ENCODE assay signal across 1 cellular context in the genomic region with DNA sequence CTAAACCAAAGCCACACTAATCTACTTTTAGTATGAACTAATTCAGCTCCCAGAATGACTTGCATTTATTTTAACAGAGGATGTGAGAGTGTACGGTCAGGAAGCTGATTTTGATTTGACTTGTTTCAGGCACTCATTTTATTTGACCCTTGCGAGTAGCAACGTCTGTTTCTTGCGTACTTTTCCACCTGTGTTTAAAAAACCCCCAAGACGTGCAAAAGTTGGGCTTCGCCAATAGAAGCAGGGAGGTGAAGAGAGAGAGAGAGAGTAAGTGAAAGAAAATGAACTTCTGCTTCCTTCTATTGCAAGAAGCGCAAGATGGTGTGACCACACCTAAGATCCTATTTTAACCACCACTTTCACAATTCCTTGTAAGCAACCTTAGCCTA.
A peak's percentile ranks its signal among the peaks of the same experiment; 100 is the strongest.
TF ChIP-seq lines count a peak whose summit lies in the region.

No MANE protein-coding gene starts in this region.

TF ChIP-seq in GM12878, 131 proteins besides CTCF, POLR2A, EP300 and RAD21 (continued from another document and continues in another):
- TF ChIP-seq, protein P1, sequence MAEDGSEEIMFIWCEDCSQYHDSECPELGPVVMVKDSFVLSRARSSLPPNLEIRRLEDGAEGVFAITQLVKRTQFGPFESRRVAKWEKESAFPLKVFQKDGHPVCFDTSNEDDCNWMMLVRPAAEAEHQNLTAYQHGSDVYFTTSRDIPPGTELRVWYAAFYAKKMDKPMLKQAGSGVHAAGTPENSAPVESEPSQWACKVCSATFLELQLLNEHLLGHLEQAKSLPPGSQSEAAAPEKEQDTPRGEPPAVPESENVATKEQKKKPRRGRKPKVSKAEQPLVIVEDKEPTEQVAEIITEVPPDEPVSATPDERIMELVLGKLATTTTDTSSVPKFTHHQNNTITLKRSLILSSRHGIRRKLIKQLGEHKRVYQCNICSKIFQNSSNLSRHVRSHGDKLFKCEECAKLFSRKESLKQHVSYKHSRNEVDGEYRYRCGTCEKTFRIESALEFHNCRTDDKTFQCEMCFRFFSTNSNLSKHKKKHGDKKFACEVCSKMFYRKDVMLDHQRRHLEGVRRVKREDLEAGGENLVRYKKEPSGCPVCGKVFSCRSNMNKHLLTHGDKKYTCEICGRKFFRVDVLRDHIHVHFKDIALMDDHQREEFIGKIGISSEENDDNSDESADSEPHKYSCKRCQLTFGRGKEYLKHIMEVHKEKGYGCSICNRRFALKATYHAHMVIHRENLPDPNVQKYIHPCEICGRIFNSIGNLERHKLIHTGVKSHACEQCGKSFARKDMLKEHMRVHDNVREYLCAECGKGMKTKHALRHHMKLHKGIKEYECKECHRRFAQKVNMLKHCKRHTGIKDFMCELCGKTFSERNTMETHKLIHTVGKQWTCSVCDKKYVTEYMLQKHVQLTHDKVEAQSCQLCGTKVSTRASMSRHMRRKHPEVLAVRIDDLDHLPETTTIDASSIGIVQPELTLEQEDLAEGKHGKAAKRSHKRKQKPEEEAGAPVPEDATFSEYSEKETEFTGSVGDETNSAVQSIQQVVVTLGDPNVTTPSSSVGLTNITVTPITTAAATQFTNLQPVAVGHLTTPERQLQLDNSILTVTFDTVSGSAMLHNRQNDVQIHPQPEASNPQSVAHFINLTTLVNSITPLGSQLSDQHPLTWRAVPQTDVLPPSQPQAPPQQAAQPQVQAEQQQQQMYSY (CRISPR knock-in tag; IDR thresholded peaks at IDR 0.05) = no peak
- TF ChIP-seq, protein P2, sequence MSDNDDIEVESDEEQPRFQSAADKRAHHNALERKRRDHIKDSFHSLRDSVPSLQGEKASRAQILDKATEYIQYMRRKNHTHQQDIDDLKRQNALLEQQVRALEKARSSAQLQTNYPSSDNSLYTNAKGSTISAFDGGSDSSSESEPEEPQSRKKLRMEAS (IDR thresholded peaks at IDR 0.05; ENCODE audit: low read depth, low read length) = no peak
- TF ChIP-seq MTA3 (IDR thresholded peaks at IDR 0.05; ENCODE audit: borderline replicate concordance, low read length) = peak; percentile 95; the same call in 1 of the 2 replicates
- peak; percentile 57; the same call in 1 of the 2 replicates for TF ChIP-seq RAD51 (IDR thresholded peaks at IDR 0.05)
- TF ChIP-seq MXI1 (IDR thresholded peaks at IDR 0.05; ENCODE audit: low read depth, low read length) = peak; percentile 48; the same call in 1 of the 2 replicates
- no peak for TF ChIP-seq NR2C2 (IDR thresholded peaks at IDR 0.05; ENCODE audit: borderline replicate concordance, control insufficient read depth, insufficient read length, low read depth)
- peak; percentile 86 for TF ChIP-seq TCF12 (IDR thresholded peaks at IDR 0.05; ENCODE audit: low read depth, low read length)
- TF ChIP-seq, protein P3, sequence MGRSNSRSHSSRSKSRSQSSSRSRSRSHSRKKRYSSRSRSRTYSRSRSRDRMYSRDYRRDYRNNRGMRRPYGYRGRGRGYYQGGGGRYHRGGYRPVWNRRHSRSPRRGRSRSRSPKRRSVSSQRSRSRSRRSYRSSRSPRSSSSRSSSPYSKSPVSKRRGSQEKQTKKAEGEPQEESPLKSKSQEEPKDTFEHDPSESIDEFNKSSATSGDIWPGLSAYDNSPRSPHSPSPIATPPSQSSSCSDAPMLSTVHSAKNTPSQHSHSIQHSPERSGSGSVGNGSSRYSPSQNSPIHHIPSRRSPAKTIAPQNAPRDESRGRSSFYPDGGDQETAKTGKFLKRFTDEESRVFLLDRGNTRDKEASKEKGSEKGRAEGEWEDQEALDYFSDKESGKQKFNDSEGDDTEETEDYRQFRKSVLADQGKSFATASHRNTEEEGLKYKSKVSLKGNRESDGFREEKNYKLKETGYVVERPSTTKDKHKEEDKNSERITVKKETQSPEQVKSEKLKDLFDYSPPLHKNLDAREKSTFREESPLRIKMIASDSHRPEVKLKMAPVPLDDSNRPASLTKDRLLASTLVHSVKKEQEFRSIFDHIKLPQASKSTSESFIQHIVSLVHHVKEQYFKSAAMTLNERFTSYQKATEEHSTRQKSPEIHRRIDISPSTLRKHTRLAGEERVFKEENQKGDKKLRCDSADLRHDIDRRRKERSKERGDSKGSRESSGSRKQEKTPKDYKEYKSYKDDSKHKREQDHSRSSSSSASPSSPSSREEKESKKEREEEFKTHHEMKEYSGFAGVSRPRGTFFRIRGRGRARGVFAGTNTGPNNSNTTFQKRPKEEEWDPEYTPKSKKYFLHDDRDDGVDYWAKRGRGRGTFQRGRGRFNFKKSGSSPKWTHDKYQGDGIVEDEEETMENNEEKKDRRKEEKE (IDR thresholded peaks at IDR 0.05) = no peak
- peak; percentile 67 for TF ChIP-seq CREB1 (IDR thresholded peaks at IDR 0.05; ENCODE audit: low read depth)
- peak; percentile 71 for TF ChIP-seq ATF7 (IDR thresholded peaks at IDR 0.05; ENCODE audit: low read depth)
- 0 out of 2 replicates have a peak, but pooled peaks have one; percentile 27 for TF ChIP-seq YY1 (IDR thresholded peaks at IDR 0.05; ENCODE audit: low read depth, low read length)
- peak; percentile 91 for TF ChIP-seq RUNX3 (IDR thresholded peaks at IDR 0.05; ENCODE audit: low read length)
- no peak for TF ChIP-seq HSF1 (IDR thresholded peaks at IDR 0.05; ENCODE audit: low read depth, low read length)
- TF ChIP-seq RFX5 (IDR thresholded peaks at IDR 0.05; ENCODE audit: low read depth, low read length) = no peak
- no peak; the same call in 1 of the 2 replicates for TF ChIP-seq ZNF217 (IDR thresholded peaks at IDR 0.05)
- TF ChIP-seq, protein P4, sequence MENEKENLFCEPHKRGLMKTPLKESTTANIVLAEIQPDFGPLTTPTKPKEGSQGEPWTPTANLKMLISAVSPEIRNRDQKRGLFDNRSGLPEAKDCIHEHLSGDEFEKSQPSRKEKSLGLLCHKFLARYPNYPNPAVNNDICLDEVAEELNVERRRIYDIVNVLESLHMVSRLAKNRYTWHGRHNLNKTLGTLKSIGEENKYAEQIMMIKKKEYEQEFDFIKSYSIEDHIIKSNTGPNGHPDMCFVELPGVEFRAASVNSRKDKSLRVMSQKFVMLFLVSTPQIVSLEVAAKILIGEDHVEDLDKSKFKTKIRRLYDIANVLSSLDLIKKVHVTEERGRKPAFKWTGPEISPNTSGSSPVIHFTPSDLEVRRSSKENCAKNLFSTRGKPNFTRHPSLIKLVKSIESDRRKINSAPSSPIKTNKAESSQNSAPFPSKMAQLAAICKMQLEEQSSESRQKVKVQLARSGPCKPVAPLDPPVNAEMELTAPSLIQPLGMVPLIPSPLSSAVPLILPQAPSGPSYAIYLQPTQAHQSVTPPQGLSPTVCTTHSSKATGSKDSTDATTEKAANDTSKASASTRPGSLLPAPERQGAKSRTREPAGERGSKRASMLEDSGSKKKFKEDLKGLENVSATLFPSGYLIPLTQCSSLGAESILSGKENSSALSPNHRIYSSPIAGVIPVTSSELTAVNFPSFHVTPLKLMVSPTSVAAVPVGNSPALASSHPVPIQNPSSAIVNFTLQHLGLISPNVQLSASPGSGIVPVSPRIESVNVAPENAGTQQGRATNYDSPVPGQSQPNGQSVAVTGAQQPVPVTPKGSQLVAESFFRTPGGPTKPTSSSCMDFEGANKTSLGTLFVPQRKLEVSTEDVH (IDR thresholded peaks at IDR 0.05; ENCODE audit: low read depth, partially characterized antibody) = no peak
- peak; percentile 22; the same call in 1 of the 2 replicates for TF ChIP-seq RB1 (IDR thresholded peaks at IDR 0.05; ENCODE audit: borderline replicate concordance)
- TF ChIP-seq, protein P5, sequence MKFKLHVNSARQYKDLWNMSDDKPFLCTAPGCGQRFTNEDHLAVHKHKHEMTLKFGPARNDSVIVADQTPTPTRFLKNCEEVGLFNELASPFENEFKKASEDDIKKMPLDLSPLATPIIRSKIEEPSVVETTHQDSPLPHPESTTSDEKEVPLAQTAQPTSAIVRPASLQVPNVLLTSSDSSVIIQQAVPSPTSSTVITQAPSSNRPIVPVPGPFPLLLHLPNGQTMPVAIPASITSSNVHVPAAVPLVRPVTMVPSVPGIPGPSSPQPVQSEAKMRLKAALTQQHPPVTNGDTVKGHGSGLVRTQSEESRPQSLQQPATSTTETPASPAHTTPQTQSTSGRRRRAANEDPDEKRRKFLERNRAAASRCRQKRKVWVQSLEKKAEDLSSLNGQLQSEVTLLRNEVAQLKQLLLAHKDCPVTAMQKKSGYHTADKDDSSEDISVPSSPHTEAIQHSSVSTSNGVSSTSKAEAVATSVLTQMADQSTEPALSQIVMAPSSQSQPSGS (IDR thresholded peaks at IDR 0.05; ENCODE audit: low read length) = peak; percentile 90
- peak; percentile 93; the same call in 1 of the 2 replicates for TF ChIP-seq STAT3 (IDR thresholded peaks at IDR 0.05; ENCODE audit: low read depth, low read length)
- peak; percentile 94 for TF ChIP-seq DPF2 (IDR thresholded peaks at IDR 0.05)
- TF ChIP-seq NR2C1 (IDR thresholded peaks at IDR 0.05) = no peak; the same call in 1 of the 2 replicates
- TF ChIP-seq, protein P6, sequence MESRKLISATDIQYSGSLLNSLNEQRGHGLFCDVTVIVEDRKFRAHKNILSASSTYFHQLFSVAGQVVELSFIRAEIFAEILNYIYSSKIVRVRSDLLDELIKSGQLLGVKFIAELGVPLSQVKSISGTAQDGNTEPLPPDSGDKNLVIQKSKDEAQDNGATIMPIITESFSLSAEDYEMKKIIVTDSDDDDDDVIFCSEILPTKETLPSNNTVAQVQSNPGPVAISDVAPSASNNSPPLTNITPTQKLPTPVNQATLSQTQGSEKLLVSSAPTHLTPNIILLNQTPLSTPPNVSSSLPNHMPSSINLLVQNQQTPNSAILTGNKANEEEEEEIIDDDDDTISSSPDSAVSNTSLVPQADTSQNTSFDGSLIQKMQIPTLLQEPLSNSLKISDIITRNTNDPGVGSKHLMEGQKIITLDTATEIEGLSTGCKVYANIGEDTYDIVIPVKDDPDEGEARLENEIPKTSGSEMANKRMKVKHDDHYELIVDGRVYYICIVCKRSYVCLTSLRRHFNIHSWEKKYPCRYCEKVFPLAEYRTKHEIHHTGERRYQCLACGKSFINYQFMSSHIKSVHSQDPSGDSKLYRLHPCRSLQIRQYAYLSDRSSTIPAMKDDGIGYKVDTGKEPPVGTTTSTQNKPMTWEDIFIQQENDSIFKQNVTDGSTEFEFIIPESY (IDR thresholded peaks at IDR 0.05) = no peak
- TF ChIP-seq SRF (IDR thresholded peaks at IDR 0.05; ENCODE audit: low read depth in 2 of 2, low read length in 2 of 2) = no peak
- TF ChIP-seq PML (IDR thresholded peaks at IDR 0.05; ENCODE audit: low read length) = peak; percentile 43; the same call in 1 of the 2 replicates
- TF ChIP-seq KLF5 (IDR thresholded peaks at IDR 0.05; ENCODE audit: partially characterized antibody) = peak; percentile 76
- no peak for TF ChIP-seq USF2 (IDR thresholded peaks at IDR 0.05; ENCODE audit: borderline replicate concordance, low read depth, low read length)
- TF ChIP-seq HDAC6 (IDR thresholded peaks at IDR 0.05; ENCODE audit: unreplicated experiment) = no peak
- TF ChIP-seq GATAD2B (conservative IDR thresholded peaks at IDR 0.05; ENCODE audit: low read depth) = no peak; the same call in 1 of the 2 replicates
- TF ChIP-seq, protein P7, sequence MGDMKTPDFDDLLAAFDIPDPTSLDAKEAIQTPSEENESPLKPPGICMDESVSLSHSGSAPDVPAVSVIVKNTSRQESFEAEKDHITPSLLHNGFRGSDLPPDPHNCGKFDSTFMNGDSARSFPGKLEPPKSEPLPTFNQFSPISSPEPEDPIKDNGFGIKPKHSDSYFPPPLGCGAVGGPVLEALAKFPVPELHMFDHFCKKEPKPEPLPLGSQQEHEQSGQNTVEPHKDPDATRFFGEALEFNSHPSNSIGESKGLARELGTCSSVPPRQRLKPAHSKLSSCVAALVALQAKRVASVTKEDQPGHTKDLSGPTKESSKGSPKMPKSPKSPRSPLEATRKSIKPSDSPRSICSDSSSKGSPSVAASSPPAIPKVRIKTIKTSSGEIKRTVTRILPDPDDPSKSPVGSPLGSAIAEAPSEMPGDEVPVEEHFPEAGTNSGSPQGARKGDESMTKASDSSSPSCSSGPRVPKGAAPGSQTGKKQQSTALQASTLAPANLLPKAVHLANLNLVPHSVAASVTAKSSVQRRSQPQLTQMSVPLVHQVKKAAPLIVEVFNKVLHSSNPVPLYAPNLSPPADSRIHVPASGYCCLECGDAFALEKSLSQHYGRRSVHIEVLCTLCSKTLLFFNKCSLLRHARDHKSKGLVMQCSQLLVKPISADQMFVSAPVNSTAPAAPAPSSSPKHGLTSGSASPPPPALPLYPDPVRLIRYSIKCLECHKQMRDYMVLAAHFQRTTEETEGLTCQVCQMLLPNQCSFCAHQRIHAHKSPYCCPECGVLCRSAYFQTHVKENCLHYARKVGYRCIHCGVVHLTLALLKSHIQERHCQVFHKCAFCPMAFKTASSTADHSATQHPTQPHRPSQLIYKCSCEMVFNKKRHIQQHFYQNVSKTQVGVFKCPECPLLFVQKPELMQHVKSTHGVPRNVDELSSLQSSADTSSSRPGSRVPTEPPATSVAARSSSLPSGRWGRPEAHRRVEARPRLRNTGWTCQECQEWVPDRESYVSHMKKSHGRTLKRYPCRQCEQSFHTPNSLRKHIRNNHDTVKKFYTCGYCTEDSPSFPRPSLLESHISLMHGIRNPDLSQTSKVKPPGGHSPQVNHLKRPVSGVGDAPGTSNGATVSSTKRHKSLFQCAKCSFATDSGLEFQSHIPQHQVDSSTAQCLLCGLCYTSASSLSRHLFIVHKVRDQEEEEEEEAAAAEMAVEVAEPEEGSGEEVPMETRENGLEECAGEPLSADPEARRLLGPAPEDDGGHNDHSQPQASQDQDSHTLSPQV (IDR thresholded peaks at IDR 0.05) = peak; percentile 66; the same call in 1 of the 2 replicates
- TF ChIP-seq, protein P8, sequence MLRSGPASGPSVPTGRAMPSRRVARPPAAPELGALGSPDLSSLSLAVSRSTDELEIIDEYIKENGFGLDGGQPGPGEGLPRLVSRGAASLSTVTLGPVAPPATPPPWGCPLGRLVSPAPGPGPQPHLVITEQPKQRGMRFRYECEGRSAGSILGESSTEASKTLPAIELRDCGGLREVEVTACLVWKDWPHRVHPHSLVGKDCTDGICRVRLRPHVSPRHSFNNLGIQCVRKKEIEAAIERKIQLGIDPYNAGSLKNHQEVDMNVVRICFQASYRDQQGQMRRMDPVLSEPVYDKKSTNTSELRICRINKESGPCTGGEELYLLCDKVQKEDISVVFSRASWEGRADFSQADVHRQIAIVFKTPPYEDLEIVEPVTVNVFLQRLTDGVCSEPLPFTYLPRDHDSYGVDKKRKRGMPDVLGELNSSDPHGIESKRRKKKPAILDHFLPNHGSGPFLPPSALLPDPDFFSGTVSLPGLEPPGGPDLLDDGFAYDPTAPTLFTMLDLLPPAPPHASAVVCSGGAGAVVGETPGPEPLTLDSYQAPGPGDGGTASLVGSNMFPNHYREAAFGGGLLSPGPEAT (IDR thresholded peaks at IDR 0.05; ENCODE audit: low read depth) = peak; percentile 87
- no peak for TF ChIP-seq SMAD5 (IDR thresholded peaks at IDR 0.05; ENCODE audit: low read depth)
- peak; percentile 94 for TF ChIP-seq JUNB (IDR thresholded peaks at IDR 0.05)
- TF ChIP-seq CHD1 (IDR thresholded peaks at IDR 0.05; ENCODE audit: low read depth, low read length) = no peak
